7 cellular contexts compared by ENCODE assay signal in the genomic region with DNA sequence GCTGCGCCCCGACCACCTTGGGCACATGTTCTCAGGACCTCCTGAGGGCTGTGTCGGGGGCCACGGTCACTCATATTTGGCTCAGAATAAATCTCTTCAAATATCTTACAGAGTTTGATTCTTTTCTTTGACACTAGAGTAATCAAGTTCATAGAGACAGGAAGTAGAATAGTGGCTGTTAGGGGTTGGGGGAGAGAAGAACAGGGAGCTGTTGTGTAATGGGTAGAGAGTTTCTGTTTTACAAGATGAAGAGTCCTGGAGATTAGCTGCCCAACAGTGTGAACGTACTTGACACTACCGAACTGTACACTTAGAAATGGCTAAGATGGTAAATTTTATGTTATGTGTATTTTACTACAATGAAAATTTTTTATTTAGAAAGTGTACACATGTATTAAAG.
DNase-seq lines count a peak whose midpoint lies in the region; ATAC-seq, FAIRE-seq and TF ChIP-seq lines count a peak whose summit lies in the region.
"Not testable (repeated sequence)": the region's sequence is repeated elsewhere in the genome, so short reads cannot be mapped to it uniquely, and the experiment has no call there.

No MANE protein-coding gene starts in this region.

- H3K9me1 ChIP-seq in K562 (ENCODE audit: control insufficient read depth, insufficient read depth, low read length), result not testable (repeated sequence)

- CTCF ChIA-PET in PC-9 (lab: Charles Lee); K562 (lab: Yijun Ruan, JAX; ENCODE audit: low intra/inter-chr PET ratio): not testable (repeated sequence)

- FAIRE-seq in K562 (lab: Jason Lieb, UNC), result not testable (repeated sequence)

- intact Hi-C loops in PC-9 (cut with micrococcal nuclease; ENCODE audit: unreplicated experiment); K562 (cut with micrococcal nuclease); left lung (cut with DNase I); thyroid gland (cut with DNase I): not testable (repeated sequence)

- H3K27ac ChIP-seq in DND-41 (ENCODE audit: low read length), result peak overlapping the region; percentile 93
- H3K27ac ChIP-seq in PC-9, result peak overlapping the region; percentile 54
- H3K27ac ChIP-seq in K562 (ENCODE audit: extremely low read depth, low read depth, low read length); left lung: not testable (repeated sequence)
- peak overlapping the region in 2 of 3 donors; percentile 52 to 72 for H3K27ac ChIP-seq in thyroid gland

- peak; percentile 76 for ATAC-seq in DND-41 (ENCODE audit: insufficient read depth, low read depth)
- ATAC-seq in K562, result peak; percentile 42
- peak; percentile 17 for ATAC-seq in left lung

- not testable (repeated sequence) for H3K27me3 ChIP-seq in DND-41 (ENCODE audit: insufficient read depth, low read length, poor library complexity); PC-9 (ENCODE audit: insufficient read depth, low read depth); K562 (ENCODE audit: control insufficient read depth in 2 of 2, insufficient read depth in 2 of 2, low read length in 2 of 2); left lung; thyroid gland

- H3K27ac Mint-ChIP-seq in neural crest cell (ENCODE audit: unreplicated experiment), result peak overlapping the region; percentile 57

- H3K9me3 ChIP-seq in DND-41 (ENCODE audit: insufficient read depth, low read length, severe bottlenecking); PC-9 (ENCODE audit: insufficient read depth, low read depth); K562 (replicated peaks; ENCODE audit: control insufficient read depth, insufficient read depth, low read depth, low read length); left lung; thyroid gland: not testable (repeated sequence)

- not testable (repeated sequence) for H3K36me3 ChIP-seq in DND-41 (ENCODE audit: insufficient read depth, low read length); PC-9 (ENCODE audit: low read depth); K562 (ENCODE audit: control insufficient read depth, insufficient read depth, low read length); left lung; thyroid gland

- H3K4me2 ChIP-seq in DND-41 (ENCODE audit: insufficient read depth, low read length) (peak overlapping the region; percentile 42), PC-9 (peak overlapping the region; percentile 21; the same call in 1 of the 2 replicates)
- H3K4me2 ChIP-seq in K562 (ENCODE audit: insufficient read depth, low read length), result not testable (repeated sequence)

- not testable (repeated sequence) for H3K4me1 Mint-ChIP-seq in neural crest cell

- 63% methylated on average over 4 of the region's 6 CpGs for WGBS in K562 (ENCODE audit: insufficient coverage, low coverage, missing lambda C conversion rate)
- WGBS in thyroid gland, 2 donors, result 70 to 79% methylated on average over 6 of the region's 6 CpGs

- TF ChIP-seq CTCF in DND-41 (IDR thresholded peaks at IDR 0.05; ENCODE audit: borderline replicate concordance, extremely low read depth, low read length, poor library complexity, severe bottlenecking); NB4 (IDR thresholded peaks at IDR 0.05; ENCODE audit: low read depth, low read length); PC-9 (conservative IDR thresholded peaks at IDR 0.05); K562 (IDR thresholded peaks at IDR 0.05 in 2 of 3, conservative IDR thresholded peaks at IDR 0.05 in 1 of 3; ENCODE audit: insufficient read depth in 2 of 3, low read depth in 1 of 3, low read length in 3 of 3); left lung (IDR thresholded peaks at IDR 0.05); neural crest cell (conservative IDR thresholded peaks at IDR 0.05); thyroid gland (IDR thresholded peaks at IDR 0.05): not testable (repeated sequence)

- not testable (repeated sequence) for H4K20me1 ChIP-seq in DND-41 (ENCODE audit: insufficient read depth, low read length); PC-9 (ENCODE audit: insufficient read depth); K562 (replicated peaks; ENCODE audit: control insufficient read depth, insufficient read depth, low read length)

- not testable (repeated sequence) for DNase-seq in DND-41; NB4 (ENCODE audit: low read depth); PC-9; K562 (ENCODE audit: extremely low read depth in 1 of 4, low spot score in 3 of 4); left lung; neural crest cell (ENCODE audit: low read depth, low spot score); thyroid gland

- not testable (repeated sequence) for BruUV-seq in PC-9 (replicated peaks; lab: Mats Ljungman, UMichigan); K562 (replicated peaks; lab: Mats Ljungman, UMichigan)

- TF ChIP-seq EP300 in K562 (IDR thresholded peaks at IDR 0.05; ENCODE audit: low read length), result not testable (repeated sequence)

- H2AFZ ChIP-seq in DND-41 (ENCODE audit: low read depth, low read length); PC-9; K562 (ENCODE audit: low read depth, low read length): not testable (repeated sequence)

- POLR2A ChIA-PET in PC-9 (lab: Charles Lee; ENCODE audit: unreplicated experiment); K562 (lab: Yijun Ruan, JAX): not testable (repeated sequence)

- H3K4me1 ChIP-seq in DND-41 (ENCODE audit: insufficient read depth, low read length), result peaks cover 19% of the 10 kb centered on the region
- peaks cover 11% of the 10 kb centered on the region for H3K4me1 ChIP-seq in PC-9 (replicated peaks; ENCODE audit: insufficient read depth)
- H3K4me1 ChIP-seq in K562 (replicated peaks in 1 of 2; ENCODE audit: control insufficient read depth in 2 of 2, insufficient read depth in 2 of 2, low read length in 2 of 2); left lung; thyroid gland: not testable (repeated sequence)

- H3F3A ChIP-seq in PC-9 (ENCODE audit: insufficient read depth, low read depth), result not testable (repeated sequence)

- not testable (repeated sequence) for H3K9me3 Mint-ChIP-seq in neural crest cell

- TF ChIP-seq RAD21 in K562 (CRISPR knock-in tag; conservative IDR thresholded peaks at IDR 0.05 in 1 of 2, IDR thresholded peaks at IDR 0.05 in 1 of 2), result not testable (repeated sequence)

- not testable (repeated sequence) for H3K4me3 Mint-ChIP-seq in neural crest cell

- not testable (repeated sequence) for H3K27me3 Mint-ChIP-seq in neural crest cell (ENCODE audit: low read depth)

- peak overlapping the region; percentile 55 for H3K9ac ChIP-seq in DND-41 (ENCODE audit: low read depth, low read length)
- H3K9ac ChIP-seq in K562 (ENCODE audit: insufficient read depth in 1 of 2, low read depth in 2 of 2, low read length in 2 of 2), result not testable (repeated sequence)

- in situ Hi-C loops in K562 (cut with MboI), result not testable (repeated sequence)

- not testable (repeated sequence) for H3K4me3 ChIP-seq in DND-41 (ENCODE audit: low read depth in 1 of 2, low read length in 2 of 2); PC-9; K562; left lung; thyroid gland (replicated peaks in 1 of 3)
- H3K4me3 ChIP-seq in NB4 (ENCODE audit: low read depth, low read length), result peak overlapping the region; percentile 25

- not testable (repeated sequence) for H3K79me2 ChIP-seq in DND-41 (ENCODE audit: insufficient read depth, low read length); PC-9 (ENCODE audit: low read depth); K562 (ENCODE audit: control insufficient read depth, insufficient read depth, low read length)

- TF ChIP-seq POLR2A in NB4 (IDR thresholded peaks at IDR 0.05; ENCODE audit: extremely low read depth, insufficient read length); K562 (conservative IDR thresholded peaks at IDR 0.05); thyroid gland (IDR thresholded peaks at IDR 0.05): not testable (repeated sequence)

- not testable (repeated sequence) for H3K36me3 Mint-ChIP-seq in neural crest cell (ENCODE audit: low read depth)

- H3K9me2 ChIP-seq in PC-9 (ENCODE audit: insufficient read depth), result not testable (repeated sequence)

Comparison
In these comparisons a context has a peak if more than half of its experiments do, and no peak if none do; other contexts are left out.
1. ATAC-seq: peak in every context shown above with its lines; median percentile 76 in DND-41; 42 in K562; 17 in left lung.